ENCODE assay signal across 27 cellular contexts in the genomic region with DNA sequence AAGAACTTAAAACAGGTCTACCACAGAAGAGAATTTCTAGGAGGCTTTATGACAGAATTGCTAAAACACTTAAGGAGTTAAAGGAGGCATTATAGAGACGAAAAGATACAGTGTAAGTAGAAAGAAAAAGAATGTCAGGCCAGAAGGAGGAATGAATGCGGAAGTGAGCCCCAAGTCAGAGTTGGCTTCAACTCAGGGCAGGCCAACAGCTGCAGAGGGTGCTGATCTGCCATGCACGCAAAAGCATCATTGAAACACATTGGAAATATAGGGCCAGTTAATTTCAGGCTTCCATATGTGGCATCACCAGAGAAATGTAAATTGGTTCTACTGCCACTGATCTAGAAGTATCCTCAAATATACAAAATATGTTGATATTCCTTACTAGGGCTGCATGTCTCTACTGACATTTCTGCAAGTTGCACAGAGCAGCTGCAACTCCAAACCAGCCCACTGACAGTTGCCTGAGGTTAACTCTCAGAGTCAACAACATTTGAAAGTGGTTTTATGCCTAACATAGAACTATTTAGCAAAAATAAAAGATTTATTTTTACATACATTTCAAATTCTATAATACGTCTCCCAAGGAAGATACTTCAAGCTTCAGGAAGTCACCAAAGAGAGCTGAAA.
"Had no signal": no experiment of that assay in that cellular context is flagged by ENCODE, and none has a peak within 500 bp of the region (broad histone marks: within the 10 kb centered on the region; RNA-seq: fewer than 3 reads in every experiment).

No MANE protein-coding gene starts in this region.

- ATAC-seq: left colon; lower lobe of right lung; natural killer cell treated with Interleukin-12 subunit alpha and Interleukin-12 subunit beta and Interleukin-15 and Interleukin-18, amount 100 ng/mL, for 72 hours; sciatic nerve; stimulated activated effector memory CD8-positive, alpha-beta T cell treated with anti-CD3 and anti-CD28 coated beads, Interleukin-12 subunit alpha, Interleukin-12 subunit beta, amount 100 ng/mL, for 72 hours had no signal

- H3K4me1 ChIP-seq: esophagus squamous epithelium, left ventricle myocardium inferior, lower lobe of right lung, prostate gland, right atrium auricular region, upper lobe of left lung had no signal

- H3K27ac ChIP-seq: coronary artery, esophagus squamous epithelium, left ventricle myocardium inferior, lower lobe of right lung, prostate gland, right atrium auricular region, thoracic aorta, tibial nerve, upper lobe of left lung had no signal

- H3K9me3 ChIP-seq: esophagus squamous epithelium, left ventricle myocardium inferior, lower lobe of right lung, prostate gland, right atrium auricular region, thoracic aorta, tibial nerve, upper lobe of left lung had no signal

- H3K36me3 ChIP-seq: esophagus squamous epithelium, left ventricle myocardium inferior, lower lobe of right lung, prostate gland, right atrium auricular region, thoracic aorta, tibial nerve, upper lobe of left lung had no signal

- DNase-seq: dermis blood vessel endothelial cell; effector memory CD4-positive, alpha-beta T cell; erythroblast; esophagus squamous epithelium; foreskin melanocyte; glutamatergic neuron; hypothalamus; immature natural killer cell; islet precursor cell; kidney glomerular epithelial cell; left colon; left ventricle myocardium inferior; lower lobe of right lung; naive B cell; stimulated activated CD4-positive, alpha-beta T cell treated with anti-CD3 and anti-CD28 coated beads, Interleukin-2, amount 100 ng/mL, for 24 hours; stimulated activated CD4-positive, alpha-beta T cell treated with anti-CD3 and anti-CD28 coated beads, Interleukin-4, amount 100 ng/mL, for 24 hours; upper lobe of left lung had no signal

- FAIRE-seq: endometrium, urothelium cell line had no signal

- H3K4me3 ChIP-seq: coronary artery, esophagus squamous epithelium, left ventricle myocardium inferior, lower lobe of right lung, prostate gland, right atrium auricular region, thoracic aorta, tibial nerve, upper lobe of left lung had no signal

- H3K27me3 ChIP-seq: esophagus squamous epithelium, right atrium auricular region, tibial nerve, upper lobe of left lung had no signal
